Comparison of ENCODE assay signal across 8 cellular contexts in the genomic region with DNA sequence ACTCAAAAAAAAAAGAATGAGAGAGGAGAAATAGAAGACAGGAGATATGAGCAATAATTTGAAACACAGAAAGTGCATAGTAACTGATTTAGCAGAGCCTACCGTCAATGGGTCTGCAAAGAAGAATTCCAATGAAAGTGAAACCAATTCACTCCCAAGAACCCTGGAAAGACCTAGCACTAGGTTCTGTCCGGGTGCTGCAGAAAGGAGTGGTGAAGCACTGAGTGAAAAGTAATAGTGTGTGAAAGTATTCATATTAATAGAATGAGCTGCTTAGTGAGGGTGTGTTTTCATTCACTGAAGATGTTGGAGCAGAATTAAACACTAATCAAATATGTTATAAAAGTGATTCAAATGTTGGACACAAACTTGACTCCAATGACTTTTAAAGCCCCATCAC. TPM values are rescaled to one million over a fixed set of nuclear protein-coding genes. Genes with fewer than 3 reads are reported as not detected.
DNase-seq lines count a peak whose midpoint lies in the region; ATAC-seq and TF ChIP-seq lines count a peak whose summit lies in the region.

No MANE protein-coding gene starts in this region.

- H4K20me1 ChIP-seq in OCI-LY7 (ENCODE audit: insufficient read depth, low read length), result no peaks in the 10 kb centered on the region

- H3K27ac ChIP-seq in OCI-LY7 (ENCODE audit: low read depth, low read length, poor library complexity, severe bottlenecking) (no peak overlapping the region), muscle layer of colon (ENCODE audit: low read depth, low read length) (peak overlapping the region; percentile 40)

- DNase-seq in Calu3 (no peak), OCI-LY7 (ENCODE audit: low spot score) (no peak), HPDE6-E6E7 (ENCODE audit: extremely low spot score) (no peak), GM19240 (ENCODE audit: insufficient read length, low spot score) (no peak), progenitor cell of endocrine pancreas (ENCODE audit: low spot score, unreplicated experiment) (no peak)
- no peak for DNase-seq in activated T-helper 1 cell treated with anti-CD3 and anti-CD28 coated beads, Interleukin-12 subunit alpha, Interleukin-12 subunit beta, Interleukin-2, Interleukin-4 antibody, amounts not matched to agents 30 ng/mL and 10 ng/mL and 1 ng/mL, durations not matched to agents 14 hours and 24 hours and 36 hours (ENCODE audit: low spot score)

- TF ChIP-seq CTCF in Calu3 (IDR thresholded peaks at IDR 0.05; ENCODE audit: unreplicated experiment) (no peak), OCI-LY7 (conservative IDR thresholded peaks at IDR 0.05; ENCODE audit: low read length) (no peak), progenitor cell of endocrine pancreas (IDR thresholded peaks at IDR 0.05; ENCODE audit: unreplicated experiment) (no peak)

- BruUV-seq in Calu3 (replicated peaks; lab: Mats Ljungman, UMichigan) (no TSS peak), OCI-LY7 (replicated peaks; lab: Mats Ljungman, UMichigan) (no TSS peak)

- peaks cover 21% of the 10 kb centered on the region for H3K4me1 Mint-ChIP-seq in Calu3 (ENCODE audit: low read depth, unreplicated experiment)
- peaks cover 5% of the 10 kb centered on the region for H3K4me1 Mint-ChIP-seq in activated T-helper 1 cell treated with anti-CD3 and anti-CD28 coated beads, Interleukin-12 subunit alpha, Interleukin-12 subunit beta, Interleukin-2, Interleukin-4 antibody, amounts not matched to agents 30 ng/mL and 10 ng/mL and 1 ng/mL, durations not matched to agents 14 hours and 24 hours and 36 hours (ENCODE audit: low read depth)
- H3K4me1 Mint-ChIP-seq in progenitor cell of endocrine pancreas (ENCODE audit: low read depth), result peaks cover 24% of the 10 kb centered on the region

- POLR2A ChIA-PET in OCI-LY7 (lab: Charles Lee), result interaction anchor here (0.6 to 1.6 kb wide), 2 partner anchors 19 to 397 kb away, joined by 3 read pairs; no protein-coding TSS in a partner anchor

- H3K27ac Mint-ChIP-seq in Calu3 (ENCODE audit: unreplicated experiment) (peak overlapping the region; percentile 43), progenitor cell of endocrine pancreas (no peak overlapping the region)
- no peak overlapping the region for H3K27ac Mint-ChIP-seq in activated T-helper 1 cell treated with anti-CD3 and anti-CD28 coated beads, Interleukin-12 subunit alpha, Interleukin-12 subunit beta, Interleukin-2, Interleukin-4 antibody, amounts not matched to agents 30 ng/mL and 10 ng/mL and 1 ng/mL, durations not matched to agents 14 hours and 24 hours and 36 hours

- H3K9me3 ChIP-seq in OCI-LY7 (ENCODE audit: low read length), result no peaks in the 10 kb centered on the region
- H3K9me3 ChIP-seq in muscle layer of colon (ENCODE audit: low read length), result no peaks in the 10 kb centered on the region

- H3K36me3 Mint-ChIP-seq in Calu3 (ENCODE audit: insufficient read depth, unreplicated experiment) (peaks cover 6% of the 10 kb centered on the region), progenitor cell of endocrine pancreas (ENCODE audit: insufficient read depth) (no peaks in the 10 kb centered on the region)
- no peaks in the 10 kb centered on the region for H3K36me3 Mint-ChIP-seq in activated T-helper 1 cell treated with anti-CD3 and anti-CD28 coated beads, Interleukin-12 subunit alpha, Interleukin-12 subunit beta, Interleukin-2, Interleukin-4 antibody, amounts not matched to agents 30 ng/mL and 10 ng/mL and 1 ng/mL, durations not matched to agents 14 hours and 24 hours and 36 hours (ENCODE audit: low read depth)

- H3K4me1 ChIP-seq in OCI-LY7 (ENCODE audit: insufficient read depth, low read length, poor library complexity, severe bottlenecking) (peaks cover 11% of the 10 kb centered on the region), muscle layer of colon (ENCODE audit: insufficient read depth, low read length) (peaks cover 3% of the 10 kb centered on the region)

- no peaks in the 10 kb centered on the region for H3K27me3 Mint-ChIP-seq in Calu3 (ENCODE audit: unreplicated experiment)
- peaks cover 3% of the 10 kb centered on the region for H3K27me3 Mint-ChIP-seq in activated T-helper 1 cell treated with anti-CD3 and anti-CD28 coated beads, Interleukin-12 subunit alpha, Interleukin-12 subunit beta, Interleukin-2, Interleukin-4 antibody, amounts not matched to agents 30 ng/mL and 10 ng/mL and 1 ng/mL, durations not matched to agents 14 hours and 24 hours and 36 hours (ENCODE audit: insufficient read depth)
- no peaks in the 10 kb centered on the region for H3K27me3 Mint-ChIP-seq in progenitor cell of endocrine pancreas

- CTCF ChIA-PET in Calu3 (lab: Charles Lee) (interaction anchor here (0.9 to 2.0 kb wide), 4 partner anchors 33 to 365 kb away, joined by 3 to 14 read pairs (median 8); a partner anchor contains a TSS), OCI-LY7 (lab: Charles Lee; ENCODE audit: unreplicated experiment) (no interaction called here)

- no peaks in the 10 kb centered on the region for H3K9me3 Mint-ChIP-seq in Calu3 (ENCODE audit: low read depth, unreplicated experiment)
- H3K9me3 Mint-ChIP-seq in activated T-helper 1 cell treated with anti-CD3 and anti-CD28 coated beads, Interleukin-12 subunit alpha, Interleukin-12 subunit beta, Interleukin-2, Interleukin-4 antibody, amounts not matched to agents 30 ng/mL and 10 ng/mL and 1 ng/mL, durations not matched to agents 14 hours and 24 hours and 36 hours, result no peaks in the 10 kb centered on the region
- no peaks in the 10 kb centered on the region for H3K9me3 Mint-ChIP-seq in progenitor cell of endocrine pancreas (ENCODE audit: low read depth)

- peak overlapping the region; percentile 69; the same call in 1 of the 2 replicates for H3K4me2 ChIP-seq in OCI-LY7 (ENCODE audit: low read length)

- H3K27me3 ChIP-seq in muscle layer of colon (ENCODE audit: control insufficient read depth in 1 of 2, insufficient read depth in 2 of 2, low read length in 2 of 2), result no peaks in the 10 kb centered on the region

- H3K4me3 Mint-ChIP-seq in Calu3 (ENCODE audit: low read depth, unreplicated experiment) (peak overlapping the region; percentile 77), progenitor cell of endocrine pancreas (ENCODE audit: low read depth) (no peak overlapping the region)
- no peak overlapping the region for H3K4me3 Mint-ChIP-seq in activated T-helper 1 cell treated with anti-CD3 and anti-CD28 coated beads, Interleukin-12 subunit alpha, Interleukin-12 subunit beta, Interleukin-2, Interleukin-4 antibody, amounts not matched to agents 30 ng/mL and 10 ng/mL and 1 ng/mL, durations not matched to agents 14 hours and 24 hours and 36 hours

- no peaks in the 10 kb centered on the region for H3K79me2 ChIP-seq in OCI-LY7 (ENCODE audit: insufficient read depth, low read depth, low read length)

- ATAC-seq in GM21619 (IDR thresholded peaks at IDR 0.05; ENCODE audit: unreplicated experiment), result peak; percentile 34

- H2AFZ ChIP-seq in OCI-LY7 (ENCODE audit: low read length), result peak overlapping the region; percentile 100

- H3K4me3 ChIP-seq in OCI-LY7 (ENCODE audit: low read depth, low read length, poor library complexity, severe bottlenecking), result no peak overlapping the region
- H3K4me3 ChIP-seq in muscle layer of colon (ENCODE audit: low read depth in 1 of 2, low read length in 2 of 2), result peak overlapping the region in 1 of 2 donors; percentile 88

- H3K9ac ChIP-seq in muscle layer of colon (ENCODE audit: low read length), result peak overlapping the region; percentile 66

- H3K9me2 ChIP-seq in OCI-LY7 (ENCODE audit: insufficient read depth, low read length), result no peaks in the 10 kb centered on the region

- intact Hi-C loops in Calu3 (cut with micrococcal nuclease; ENCODE audit: unreplicated experiment) (no loop called here), OCI-LY7 (cut with micrococcal nuclease; ENCODE audit: unreplicated experiment) (no loop called here)
- intact Hi-C loops in activated T-helper 1 cell treated with anti-CD3 and anti-CD28 coated beads, Interleukin-12 subunit alpha, Interleukin-12 subunit beta, Interleukin-2, Interleukin-4 antibody, amounts not matched to agents 30 ng/mL and 10 ng/mL and 1 ng/mL, durations not matched to agents 14 hours and 24 hours and 36 hours (cut with micrococcal nuclease), result loop anchor here (1.0 to 2.0 kb wide), 2 partner anchors 292 to 326 kb away; a partner anchor contains a TSS

- no peaks in the 10 kb centered on the region for H3K36me3 ChIP-seq in OCI-LY7 (ENCODE audit: insufficient read depth, low read length)
- H3K36me3 ChIP-seq in muscle layer of colon (ENCODE audit: insufficient read depth, low read length), result no peaks in the 10 kb centered on the region

RNA-seq across cellular contexts. Expression of a gene that starts 51.3 kb away (rescaled TPM):
- total RNA-seq in Calu3 (2022) (45.9 and 51.0 TPM in 2 replicates), OCI-LY7 (2022) (39.0 and 42.6 TPM in 2 replicates), progenitor cell of endocrine pancreas (43.5 and 45.0 TPM in 2 replicates)
- 30.2 and 47.5 TPM in 2 replicates for total RNA-seq in OCI-LY7 (2014; rRNA removed; shearing (Covaris generic))
- 60.8 and 67.4 TPM in 2 replicates for total RNA-seq in activated T-helper 1 cell treated with anti-CD3 and anti-CD28 coated beads, Interleukin-12 subunit alpha, Interleukin-12 subunit beta, Interleukin-2, Interleukin-4 antibody, amounts not matched to agents 30 ng/mL and 10 ng/mL and 1 ng/mL, durations not matched to agents 14 hours and 24 hours and 36 hours
